9 cellular contexts compared by ENCODE assay signal in the genomic region with DNA sequence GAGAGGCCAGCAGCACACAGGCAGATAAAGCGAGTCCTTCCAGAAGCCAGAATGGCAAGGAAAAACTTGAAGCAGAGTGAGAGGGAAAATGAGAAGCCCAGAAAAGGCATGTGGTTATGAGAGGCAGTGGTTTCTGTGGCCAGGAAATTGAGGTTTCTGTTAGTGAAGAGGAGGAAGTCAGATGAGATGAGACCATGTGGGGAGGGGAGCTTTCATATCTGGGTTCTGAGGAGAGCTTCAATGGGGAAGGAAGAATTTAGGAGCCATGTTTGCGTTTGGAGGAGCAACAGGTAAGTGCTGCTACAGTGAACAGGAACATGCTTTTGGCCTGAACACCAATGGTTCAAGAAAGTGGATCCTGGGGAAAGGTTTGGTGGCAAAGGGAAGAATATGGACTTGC. TPM values are rescaled to one million over a fixed set of nuclear protein-coding genes. Genes with fewer than 3 reads are reported as not detected.
DNase-seq lines count a peak whose midpoint lies in the region; ATAC-seq and TF ChIP-seq lines count a peak whose summit lies in the region.
"Had no signal": no experiment of that assay in that cellular context is flagged by ENCODE, and none has a peak within 500 bp of the region (broad histone marks: within the 10 kb centered on the region; RNA-seq: fewer than 3 reads in every experiment).

No MANE protein-coding gene starts in this region.

- no peak overlapping the region for H3K4me3 ChIP-seq in dorsolateral prefrontal cortex
- H3K4me3 ChIP-seq: body of pancreas had no signal

- peaks cover 0 to 3% (median 0%) of the 10 kb centered on the region in 9 donors for H3K9me3 Mint-ChIP-seq in naive thymus-derived CD8-positive, alpha-beta T cell

- TF ChIP-seq CTCF in dorsolateral prefrontal cortex (IDR thresholded peaks at IDR 0.05 in 54 of 56, conservative IDR thresholded peaks at IDR 0.05 in 2 of 56; ENCODE audit: low read depth in 1 of 56, partially characterized antibody in 56 of 56): no peak

- no peaks in the 10 kb centered on the region for H3K36me3 Mint-ChIP-seq in naive thymus-derived CD8-positive, alpha-beta T cell

- H3K27me3 Mint-ChIP-seq in naive thymus-derived CD8-positive, alpha-beta T cell: peaks cover 38 to 48% (median 44%) of the 10 kb centered on the region in 5 donors

- peak overlapping the region in 3 of 10 donors; percentile 0 to 31 (median 5) for H3K27ac Mint-ChIP-seq in naive thymus-derived CD8-positive, alpha-beta T cell

- H3K4me1 Mint-ChIP-seq in naive thymus-derived CD8-positive, alpha-beta T cell: peaks cover 18 to 46% (median 22%) of the 10 kb centered on the region in 4 donors

- DNase-seq in T-helper 9 cell: peak; percentile 5
- peak in 9 of 10 donors; percentile 5 to 71 (median 27) for DNase-seq in naive thymus-derived CD8-positive, alpha-beta T cell
- no peak for DNase-seq in LoVo (ENCODE audit: low spot score)
- DNase-seq in NCI-H1105 treated with DMSO at 0.1 percent for 48 hours (lab: John Stamatoyannopoulos, UW): no peak
- no peak for DNase-seq in NCI-H1930 (lab: John Stamatoyannopoulos, UW)
- DNase-seq in dorsolateral prefrontal cortex: no peak

- H3K27ac ChIP-seq in dorsolateral prefrontal cortex: no peak overlapping the region
- H3K27ac ChIP-seq: body of pancreas had no signal

- ATAC-seq in GM18861 (IDR thresholded peaks at IDR 0.05; ENCODE audit: unreplicated experiment) (peak; percentile 60), HG02973 (IDR thresholded peaks at IDR 0.05; ENCODE audit: unreplicated experiment) (peak; percentile 66)
- peak; percentile 66 to 82 for ATAC-seq in naive thymus-derived CD8-positive, alpha-beta T cell
- ATAC-seq: body of pancreas had no signal

- H3K27me3 ChIP-seq in dorsolateral prefrontal cortex: peaks cover 0 to 3% (median 0%) of the 10 kb centered on the region in 45 donors
- H3K27me3 ChIP-seq: body of pancreas had no signal

- peak overlapping the region in 9 of 10 donors; percentile 1 to 65 (median 50) for H3K4me3 Mint-ChIP-seq in naive thymus-derived CD8-positive, alpha-beta T cell

- intact Hi-C loops in dorsolateral prefrontal cortex (cut with DNase I): no loop called here

- POLR2A ChIA-PET in naive thymus-derived CD8-positive, alpha-beta T cell (lab: Charles Lee): no interaction called here

RNA-seq across cellular contexts. Expression of a gene that starts 6.1 kb away (rescaled TPM):
- not detected for total RNA-seq in naive thymus-derived CD8-positive, alpha-beta T cell
- polyA plus RNA-seq in naive thymus-derived CD8-positive, alpha-beta T cell: not detected
- not detected for total RNA-seq in dorsolateral prefrontal cortex
- total RNA-seq: body of pancreas had no signal

RNA-seq across cellular contexts. Expression of a gene that starts 41.6 kb away (rescaled TPM):
- total RNA-seq in naive thymus-derived CD8-positive, alpha-beta T cell: under 1 TPM in 1 of 2 experiments, not detected in 1; 0.73 TPM
- polyA plus RNA-seq in naive thymus-derived CD8-positive, alpha-beta T cell: under 1 TPM in 1 of 3 donors, not detected in 2; 0.35 TPM
- under 1 TPM in 4 of 120 experiments, not detected in 116; 0.32 to 0.90 (median 0.50) TPM for total RNA-seq in dorsolateral prefrontal cortex

Comparison
In these comparisons a context has a peak if more than half of its experiments do, and no peak if none do; other contexts are left out.
1. DNase-seq: peak in T-helper 9 cell (single experiment) and naive thymus-derived CD8-positive, alpha-beta T cell (9 of 10); none in LoVo (single experiment), NCI-H1105 treated with DMSO at 0.1 percent for 48 hours (single experiment), NCI-H1930 (0 of 2) and dorsolateral prefrontal cortex (0 of 10).
2. Peak in every context shown above with its lines, with median percentiles within 50 percentile points of each other: ATAC-seq.